8 cellular contexts compared by ENCODE assay signal in the genomic region with DNA sequence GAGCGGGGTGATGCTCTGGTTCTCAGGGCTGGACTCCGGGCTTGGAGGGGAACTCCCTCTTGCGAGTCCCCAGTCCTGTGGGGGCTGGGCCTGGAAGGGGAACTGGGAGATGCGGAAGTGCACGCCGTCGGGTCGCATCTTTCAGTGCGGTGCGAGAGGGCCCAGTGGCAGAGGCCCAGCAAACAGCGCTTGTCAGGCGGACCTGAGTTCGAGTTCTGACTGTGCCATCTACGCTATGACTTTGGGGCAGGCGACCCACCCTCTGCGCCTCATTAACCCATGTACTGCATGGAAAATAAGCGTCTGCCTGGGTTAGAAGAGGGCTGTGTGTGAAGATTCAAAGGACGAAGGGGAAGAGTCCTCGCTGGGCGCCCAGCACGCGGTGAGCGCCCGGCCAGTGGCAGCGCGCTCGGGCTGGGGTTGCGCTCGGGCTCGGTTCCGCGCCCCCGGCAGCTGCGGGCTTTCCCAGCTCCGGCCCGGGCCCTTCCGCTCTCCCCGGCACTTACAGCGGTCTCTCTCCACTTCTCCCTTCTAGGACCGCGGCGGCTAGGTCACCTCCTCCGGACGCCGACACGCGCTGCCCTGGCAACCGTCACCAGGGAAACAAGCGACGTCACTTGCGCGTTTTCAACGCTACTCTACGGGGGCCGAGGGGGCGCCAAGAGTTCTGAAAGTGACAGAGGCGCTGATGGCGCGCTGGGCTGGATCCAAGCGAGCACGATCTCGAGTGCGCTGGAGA. TPM values are rescaled to one million over a fixed set of nuclear protein-coding genes. Genes with fewer than 3 reads are reported as not detected.
DNase-seq lines count a peak whose midpoint lies in the region; ATAC-seq and TF ChIP-seq lines count a peak whose summit lies in the region.

A gene with protein sequence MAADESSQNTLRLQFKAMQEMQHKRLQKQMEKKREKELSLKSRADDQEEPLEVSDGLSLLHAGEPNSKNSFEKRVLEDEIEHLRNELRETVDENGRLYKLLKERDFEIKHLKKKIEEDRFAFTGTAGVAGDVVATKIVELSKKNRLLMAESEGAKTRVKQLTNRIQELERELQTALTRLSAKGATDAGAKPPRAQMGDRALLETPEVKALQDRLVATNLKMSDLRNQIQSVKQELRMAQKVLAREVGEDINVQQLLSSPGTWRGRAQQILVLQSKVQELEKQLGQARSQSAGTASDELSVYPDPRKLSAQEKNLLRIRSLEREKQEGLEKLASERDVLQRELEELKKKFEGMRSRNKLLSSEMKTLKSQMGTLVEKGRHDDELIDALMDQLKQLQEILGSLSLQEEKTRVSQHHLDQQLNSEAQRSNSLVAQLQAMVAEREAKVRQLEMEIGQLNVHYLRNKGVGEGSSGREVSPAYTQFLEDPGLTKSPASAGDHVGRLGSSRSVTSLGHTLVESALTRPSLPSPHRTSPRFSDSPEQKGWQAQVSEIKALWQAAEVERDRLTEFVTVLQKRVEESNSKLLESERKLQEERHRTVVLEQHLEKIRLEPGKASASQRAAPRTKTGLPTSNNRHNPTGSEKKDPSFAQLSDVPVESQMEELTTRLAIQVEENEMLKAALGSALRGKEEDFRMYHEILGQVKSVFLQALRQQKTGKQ (minus strand): TSS at position 584 of the 739 bp plus-strand sequence. CDS start 14,908 bp downstream, outside the sequence.

- no peaks in the 10 kb centered on the region for H4K20me1 ChIP-seq in H9 (ENCODE audit: control insufficient read depth, insufficient read depth, insufficient read length)

- 0 out of 2 replicates have a peak, but pooled peaks cover 2% of the 10 kb centered on the region for H3K4me1 ChIP-seq in H9 (ENCODE audit: insufficient read depth, low read length)
- peaks cover 7% of the 10 kb centered on the region for H3K4me1 ChIP-seq in upper lobe of right lung

- H3K23me2 ChIP-seq in H9 (ENCODE audit: insufficient read length, low read depth, low read length, poor library complexity, severe bottlenecking) = peaks cover 10% of the 10 kb centered on the region

- H3K9me3 Mint-ChIP-seq in H9 = peaks cover 5 to 13% of the 10 kb centered on the region in 2 experiments; a peak in 3 of 5 replicates

- no peaks in the 10 kb centered on the region for H3K36me3 ChIP-seq in upper lobe of right lung

- DNase-seq in GF-D8 (lab: John Stamatoyannopoulos, UW) (peak; percentile 89), H9 (peak; percentile 95), MV-4-11 (lab: John Stamatoyannopoulos, UW) (peak; percentile 95), SW480 (ENCODE audit: low spot score) (peak; percentile 82), left ventricle myocardium superior (peak; percentile 97), posterior vena cava (ENCODE audit: low spot score) (peak; percentile 100), upper lobe of right lung (peak; percentile 98)

- H3K9ac ChIP-seq in H9 (ENCODE audit: extremely low read depth, insufficient read length, low read length) = peak within 1 kb of the TSS; percentile 28

- H2BK12ac ChIP-seq in H9 (ENCODE audit: insufficient read length, low read depth, low read length) = no peak within 1 kb of the TSS

- H3K27me3 Mint-ChIP-seq in H9 (ENCODE audit: low read depth) = peaks cover 23% of the 10 kb centered on the region

- H2BK20ac ChIP-seq in H9 (ENCODE audit: low read depth, low read length, poor library complexity, severe bottlenecking) = no peak within 1 kb of the TSS

- no peaks in the 10 kb centered on the region for H3K27me3 ChIP-seq in H9 (ENCODE audit: insufficient read depth, low read length)
- no peaks in the 10 kb centered on the region for H3K27me3 ChIP-seq in upper lobe of right lung

- H3K4ac ChIP-seq in H9 (ENCODE audit: low read depth, low read length) = no peak within 1 kb of the TSS

- H3K27ac Mint-ChIP-seq in H9 = peak within 1 kb of the TSS in 2 of 3 experiments; percentile 23 to 62; a peak in 3 of 7 replicates

- peak within 1 kb of the TSS; percentile 22 for H3K18ac ChIP-seq in H9 (ENCODE audit: insufficient read length, low read depth, low read length)

- no peak within 1 kb of the TSS for H4K91ac ChIP-seq in H9 (ENCODE audit: insufficient read length, low read depth, low read length)

- H3K4me2 ChIP-seq in H9 (ENCODE audit: insufficient read depth, insufficient read length, low read length) = peak within 1 kb of the TSS; percentile 80

- H3K4me1 Mint-ChIP-seq in H9 = peaks cover 7 to 10% of the 10 kb centered on the region in 2 experiments

- H2AK5ac ChIP-seq in H9 (ENCODE audit: insufficient read length, low read length) = no peak within 1 kb of the TSS

- no peaks in the 10 kb centered on the region; a peak in 2 of 7 replicates for H3K36me3 Mint-ChIP-seq in H9 (ENCODE audit: insufficient read depth in 1 of 3, low read depth in 3 of 3)

- H3K27ac ChIP-seq in H9 (ENCODE audit: insufficient read length, low read depth, low read length) = no peak within 1 kb of the TSS
- peak within 1 kb of the TSS; percentile 86 for H3K27ac ChIP-seq in adipose tissue (ENCODE audit: low read depth, low read length)
- H3K27ac ChIP-seq in upper lobe of right lung = peak within 1 kb of the TSS; percentile 79

- H2BK120ac ChIP-seq in H9 (ENCODE audit: low read depth, low read length, poor library complexity, severe bottlenecking) = no peak within 1 kb of the TSS

- no peak for TF ChIP-seq CTCF in H9 (conservative IDR thresholded peaks at IDR 0.05)
- no peak for TF ChIP-seq CTCF in upper lobe of right lung (IDR thresholded peaks at IDR 0.05)

- H3K79me1 ChIP-seq in H9 (ENCODE audit: insufficient read depth, low read depth, low read length, poor library complexity, severe bottlenecking) = no peaks in the 10 kb centered on the region

- H2BK5ac ChIP-seq in H9 (ENCODE audit: insufficient read length, low read length) = no peak within 1 kb of the TSS

- H2AFZ ChIP-seq in H9 (ENCODE audit: low read length) = peak within 1 kb of the TSS; percentile 87

- no peak within 1 kb of the TSS for H2BK15ac ChIP-seq in H9 (ENCODE audit: low read depth, low read length)

- H3K56ac ChIP-seq in H9 (ENCODE audit: insufficient read length, low read depth, low read length) = no peak within 1 kb of the TSS

- H4K8ac ChIP-seq in H9 (replicated peaks; ENCODE audit: insufficient read length, low read depth, low read length) = no peak within 1 kb of the TSS

- peak within 1 kb of the TSS; percentile 27 for H3K14ac ChIP-seq in H9 (ENCODE audit: insufficient read depth, low read length)

- H3K9me3 ChIP-seq in H9 (ENCODE audit: control insufficient read depth, low read depth, low read length) = no peaks in the 10 kb centered on the region
- no peaks in the 10 kb centered on the region for H3K9me3 ChIP-seq in upper lobe of right lung

- H3K4me3 ChIP-seq in upper lobe of right lung = peak within 1 kb of the TSS; percentile 57

- no CpG with 5 or more reads among the region's 63 CpGs for WGBS in H9 (ENCODE audit: extremely low coverage, insufficient read length, low lambda C conversion rate)
- WGBS in adipose tissue, 3 donors = 1 to 5% (median 2%) methylated on average over 58 to 63 of the region's 63 CpGs

- peak within 1 kb of the TSS; percentile 74 to 86 for H3K4me3 Mint-ChIP-seq in H9

- H3K79me2 ChIP-seq in H9 (ENCODE audit: insufficient read depth, low read length) = no peaks in the 10 kb centered on the region

- intact Hi-C loops in left ventricle myocardium superior (cut with micrococcal nuclease) (no loop called here), posterior vena cava (cut with DNase I) (no loop called here), upper lobe of right lung (cut with DNase I) (no loop called here)

- ATAC-seq in left ventricle myocardium superior = peak; percentile 97
- peak; percentile 98 for ATAC-seq in upper lobe of right lung

- H3T11ph ChIP-seq in H9 (ENCODE audit: low read length) = no peak within 1 kb of the TSS

- no peak within 1 kb of the TSS for H4K5ac ChIP-seq in H9 (ENCODE audit: insufficient read length, low read depth, low read length)

- H3K23ac ChIP-seq in H9 (ENCODE audit: insufficient read length, low read depth, low read length) = no peak within 1 kb of the TSS

RNA-seq across cellular contexts. Expression of the gene that starts here (rescaled TPM):
- total RNA-seq in H9 (2021) = not detected in 2 replicates
- polyA plus RNA-seq in adipose tissue = under 1 TPM; 0.44 to 0.85 (median 0.56) TPM
- total RNA-seq in left ventricle myocardium superior = 0.17 TPM
- total RNA-seq in posterior vena cava = 1 to 10 TPM; 1.4 to 2.7 TPM
- 0.87 TPM for total RNA-seq in upper lobe of right lung

Comparison
In these comparisons a context has a peak if more than half of its experiments do, and no peak if none do; other contexts are left out.
1. Peak in DNase-seq, H3K9ac ChIP-seq and H3K4me2 ChIP-seq in H9; RNA of the gene not detected or under 1 TPM.
2. Peak in DNase-seq and ATAC-seq in left ventricle myocardium superior; RNA of the gene not detected or under 1 TPM.
3. Peak in DNase-seq, ATAC-seq, H3K4me3 ChIP-seq and H3K27ac ChIP-seq in upper lobe of right lung; RNA of the gene not detected or under 1 TPM.